Comparison of ENCODE assay signal across 15 cellular contexts in the genomic region with DNA sequence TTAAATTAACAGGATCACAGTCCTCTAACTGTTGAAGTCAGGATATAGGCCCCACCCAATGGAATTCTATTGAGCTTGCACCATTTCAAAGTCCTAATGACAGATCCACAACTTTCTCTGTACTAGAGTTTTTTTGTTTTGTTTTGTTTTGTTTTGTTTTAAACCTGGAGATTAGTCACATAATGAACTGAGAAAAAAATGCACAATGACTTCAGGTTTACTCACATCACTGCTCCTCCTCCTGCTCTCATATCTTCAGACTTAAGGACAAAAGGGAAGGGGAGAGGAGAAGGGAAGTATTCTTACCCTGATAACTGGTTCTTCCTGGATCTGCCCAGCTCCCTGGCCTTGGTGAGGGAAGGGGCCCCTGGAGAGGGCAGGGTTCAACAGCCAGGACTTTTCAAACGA.
A peak's percentile ranks its signal among the peaks of the same experiment; 100 is the strongest.
DNase-seq lines count a peak whose midpoint lies in the region; ATAC-seq and TF ChIP-seq lines count a peak whose summit lies in the region.
"Had no signal": no experiment of that assay in that cellular context is flagged by ENCODE, and none has a peak within 500 bp of the region (broad histone marks: within the 10 kb centered on the region; RNA-seq: fewer than 3 reads in every experiment).

No MANE protein-coding gene starts in this region.

- no peaks in the 10 kb centered on the region for H3K27me3 Mint-ChIP-seq in H9 (ENCODE audit: low read depth)
- peaks cover 0 to 7% (median 0%) of the 10 kb centered on the region in 5 donors for H3K27me3 Mint-ChIP-seq in naive thymus-derived CD4-positive, alpha-beta T cell
- H3K27me3 Mint-ChIP-seq: CD8-positive, alpha-beta memory T cell had no signal

- H3K4me3 ChIP-seq in ascending aorta (no peak overlapping the region), stomach (no peak overlapping the region), prostate gland (no peak overlapping the region)
- H3K4me3 ChIP-seq in naive thymus-derived CD4-positive, alpha-beta T cell (ENCODE audit: low read length), result no peak overlapping the region
- H3K4me3 ChIP-seq: dorsolateral prefrontal cortex, heart right ventricle had no signal

- no peaks in the 10 kb centered on the region for H3K23me2 ChIP-seq in H9 (ENCODE audit: insufficient read length, low read depth, low read length, poor library complexity, severe bottlenecking)

- H3K23ac ChIP-seq in H9 (ENCODE audit: insufficient read length, low read depth, low read length), result no peak overlapping the region

- peaks cover 17 to 18% of the 10 kb centered on the region in 2 experiments for H3K4me1 Mint-ChIP-seq in H9
- H3K4me1 Mint-ChIP-seq in naive thymus-derived CD4-positive, alpha-beta T cell, result no peaks in the 10 kb centered on the region
- H3K4me1 Mint-ChIP-seq: activated naive CD4-positive, alpha-beta T cell treated with anti-CD3 and anti-CD28 coated beads, Interleukin-2, amount 50 U/mL, for 24 hours; CD8-positive, alpha-beta memory T cell had no signal

- peak overlapping the region in 2 of 3 experiments; percentile 45 to 85; a peak in 4 of 7 replicates for H3K27ac Mint-ChIP-seq in H9
- no peak overlapping the region for H3K27ac Mint-ChIP-seq in naive thymus-derived CD4-positive, alpha-beta T cell
- H3K27ac Mint-ChIP-seq: activated naive CD4-positive, alpha-beta T cell treated with anti-CD3 and anti-CD28 coated beads, Interleukin-2, amount 50 U/mL, for 24 hours; CD8-positive, alpha-beta memory T cell had no signal

- no peak overlapping the region for H2BK120ac ChIP-seq in H9 (ENCODE audit: low read depth, low read length, poor library complexity, severe bottlenecking)

- H3K4me2 ChIP-seq in H9 (ENCODE audit: insufficient read depth, insufficient read length, low read length), result no peak overlapping the region

- H3K27me3 ChIP-seq in H9 (ENCODE audit: insufficient read depth, low read length) (no peaks in the 10 kb centered on the region), ascending aorta (no peaks in the 10 kb centered on the region), stomach (no peaks in the 10 kb centered on the region), prostate gland (replicated peaks; ENCODE audit: insufficient read depth) (no peaks in the 10 kb centered on the region)
- H3K27me3 ChIP-seq in naive thymus-derived CD4-positive, alpha-beta T cell (ENCODE audit: control insufficient read depth in 2 of 2, insufficient read depth in 2 of 2, low read length in 2 of 2), result no peaks in the 10 kb centered on the region
- H3K27me3 ChIP-seq: dorsolateral prefrontal cortex had no signal

- POLR2A ChIA-PET in naive thymus-derived CD4-positive, alpha-beta T cell (lab: Charles Lee), result no interaction called here

- no peak overlapping the region for H2BK5ac ChIP-seq in H9 (ENCODE audit: insufficient read length, low read length)

- no peak overlapping the region for H3T11ph ChIP-seq in H9 (ENCODE audit: low read length)

- CTCF ChIA-PET in naive thymus-derived CD4-positive, alpha-beta T cell (lab: Charles Lee), result no interaction called here

- no peak for TF ChIP-seq CTCF in H9 (conservative IDR thresholded peaks at IDR 0.05)
- no peak for TF ChIP-seq CTCF in ascending aorta (IDR thresholded peaks at IDR 0.05)
- TF ChIP-seq CTCF in stomach (IDR thresholded peaks at IDR 0.05), result no peak
- TF ChIP-seq CTCF in prostate gland (IDR thresholded peaks at IDR 0.05), result no peak

- H3K9ac ChIP-seq in H9 (ENCODE audit: extremely low read depth, insufficient read length, low read length), result no peak overlapping the region

- H2BK20ac ChIP-seq in H9 (ENCODE audit: low read depth, low read length, poor library complexity, severe bottlenecking), result peak overlapping the region; percentile 49

- peaks cover 2 to 4% of the 10 kb centered on the region in 2 experiments; a peak in 2 of 5 replicates for H3K9me3 Mint-ChIP-seq in H9
- peaks cover 0 to 5% (median 0%) of the 10 kb centered on the region in 11 donors for H3K9me3 Mint-ChIP-seq in naive thymus-derived CD4-positive, alpha-beta T cell
- H3K9me3 Mint-ChIP-seq: activated naive CD4-positive, alpha-beta T cell treated with anti-CD3 and anti-CD28 coated beads, Interleukin-2, amount 50 U/mL, for 24 hours had no signal

- no peak for TF ChIP-seq EP300 in stomach (IDR thresholded peaks at IDR 0.05)

- H4K8ac ChIP-seq in H9 (replicated peaks; ENCODE audit: insufficient read length, low read depth, low read length), result no peak overlapping the region

- H3K4me1 ChIP-seq in H9 (ENCODE audit: insufficient read depth, low read length), result peaks cover 6% of the 10 kb centered on the region; the same call in 1 of the 2 replicates
- peaks cover 0 to 7% of the 10 kb centered on the region in 2 donors for H3K4me1 ChIP-seq in ascending aorta
- H3K4me1 ChIP-seq in stomach, result peaks cover 0 to 6% (median 0%) of the 10 kb centered on the region in 4 donors
- H3K4me1 ChIP-seq in prostate gland (replicated peaks), result no peaks in the 10 kb centered on the region
- no peaks in the 10 kb centered on the region for H3K4me1 ChIP-seq in naive thymus-derived CD4-positive, alpha-beta T cell (ENCODE audit: control insufficient read depth in 2 of 2, insufficient read depth in 2 of 2, low read length in 2 of 2)
- H3K4me1 ChIP-seq: heart right ventricle had no signal

- H3K36me3 ChIP-seq in ascending aorta (no peaks in the 10 kb centered on the region), stomach (no peaks in the 10 kb centered on the region), prostate gland (no peaks in the 10 kb centered on the region)
- no peaks in the 10 kb centered on the region for H3K36me3 ChIP-seq in naive thymus-derived CD4-positive, alpha-beta T cell (ENCODE audit: control insufficient read depth in 2 of 3, insufficient read depth in 3 of 3, low read length in 3 of 3)
- H3K36me3 ChIP-seq: heart right ventricle had no signal

- H2AFZ ChIP-seq in H9 (ENCODE audit: low read length), result no peak overlapping the region

- H3K9me3 ChIP-seq in H9 (ENCODE audit: control insufficient read depth, low read depth, low read length) (no peaks in the 10 kb centered on the region), ascending aorta (no peaks in the 10 kb centered on the region), stomach (no peaks in the 10 kb centered on the region), prostate gland (no peaks in the 10 kb centered on the region)
- H3K9me3 ChIP-seq in naive thymus-derived CD4-positive, alpha-beta T cell (ENCODE audit: control insufficient read depth in 2 of 3, low read length in 3 of 3), result no peaks in the 10 kb centered on the region
- H3K9me3 ChIP-seq: heart right ventricle had no signal

- no peak overlapping the region for H3K4me3 Mint-ChIP-seq in H9
- H3K4me3 Mint-ChIP-seq in naive thymus-derived CD4-positive, alpha-beta T cell, result no peak overlapping the region
- H3K4me3 Mint-ChIP-seq: activated naive CD4-positive, alpha-beta T cell treated with anti-CD3 and anti-CD28 coated beads, Interleukin-2, amount 50 U/mL, for 24 hours; CD8-positive, alpha-beta memory T cell had no signal

- no peak overlapping the region for H3K14ac ChIP-seq in H9 (ENCODE audit: insufficient read depth, low read length)

- no peak overlapping the region for H2BK12ac ChIP-seq in H9 (ENCODE audit: insufficient read length, low read depth, low read length)

- no peaks in the 10 kb centered on the region for H3K79me1 ChIP-seq in H9 (ENCODE audit: insufficient read depth, low read depth, low read length, poor library complexity, severe bottlenecking)

- no peak overlapping the region for H4K91ac ChIP-seq in H9 (ENCODE audit: insufficient read length, low read depth, low read length)

- H3K36me3 Mint-ChIP-seq in H9 (ENCODE audit: insufficient read depth in 1 of 3, low read depth in 3 of 3), result peaks cover 0 to 5% (median 2%) of the 10 kb centered on the region in 3 experiments; a peak in 4 of 7 replicates
- no peaks in the 10 kb centered on the region for H3K36me3 Mint-ChIP-seq in naive thymus-derived CD4-positive, alpha-beta T cell
- H3K36me3 Mint-ChIP-seq: activated naive CD4-positive, alpha-beta T cell treated with anti-CD3 and anti-CD28 coated beads, Interleukin-2, amount 50 U/mL, for 24 hours; CD8-positive, alpha-beta memory T cell had no signal

- TF ChIP-seq POLR2A in stomach (IDR thresholded peaks at IDR 0.05), result no peak
- no peak for TF ChIP-seq POLR2A in prostate gland (IDR thresholded peaks at IDR 0.05)

- no peak overlapping the region for H3K56ac ChIP-seq in H9 (ENCODE audit: insufficient read length, low read depth, low read length)

- H2AK5ac ChIP-seq in H9 (ENCODE audit: insufficient read length, low read length), result no peak overlapping the region

- no CpG with 5 or more reads among the region's 1 CpG for WGBS in H9 (ENCODE audit: extremely low coverage, insufficient read length, low lambda C conversion rate)
- 40 to 77% (median 54%) methylated on average over 1 of the region's 1 CpG for WGBS in stomach, 5 donors
- 67% methylated on average over 1 of the region's 1 CpG for WGBS in prostate gland

- no peak overlapping the region for H3K27ac ChIP-seq in H9 (ENCODE audit: insufficient read length, low read depth, low read length)
- H3K27ac ChIP-seq in ascending aorta, result peak overlapping the region; percentile 50 to 69
- H3K27ac ChIP-seq in stomach, result peak overlapping the region in 3 of 5 donors; percentile 17 to 49 (median 43)
- H3K27ac ChIP-seq in prostate gland, result no peak overlapping the region
- H3K27ac ChIP-seq in naive thymus-derived CD4-positive, alpha-beta T cell (ENCODE audit: low read depth, low read length), result no peak overlapping the region
- H3K27ac ChIP-seq: dorsolateral prefrontal cortex, heart right ventricle had no signal

- intact Hi-C loops in ascending aorta (cut with DNase I) (no loop called here), stomach (cut with DNase I; ENCODE audit: low total_unique reads) (no loop called here), prostate gland (cut with DNase I) (no loop called here)
- intact Hi-C loops in naive thymus-derived CD4-positive, alpha-beta T cell (cut with micrococcal nuclease), result no loop called here

- H3K4ac ChIP-seq in H9 (ENCODE audit: low read depth, low read length), result no peak overlapping the region

- ATAC-seq in naive thymus-derived CD4-positive, alpha-beta T cell, result no peak

- DNase-seq in H9, result no peak
- no peak for DNase-seq in ascending aorta (ENCODE audit: low spot score in 2 of 2)
- DNase-seq in glomerular endothelial cell (ENCODE audit: extremely low read depth, low read depth, low spot score), result peak; percentile 64
- no peak for DNase-seq in stomach
- no peak for DNase-seq in SIG-M5 (lab: John Stamatoyannopoulos, UW)
- DNase-seq in prostate gland (ENCODE audit: low spot score), result no peak
- DNase-seq in naive thymus-derived CD4-positive, alpha-beta T cell, result no peak
- DNase-seq: CD8-positive, alpha-beta memory T cell; dorsolateral prefrontal cortex; heart right ventricle; NCI-H187; NCI-H748 treated with DMSO at 0.1 percent for 48 hours; retina; SHP77 had no signal

- H3K18ac ChIP-seq in H9 (ENCODE audit: insufficient read length, low read depth, low read length), result no peak overlapping the region

- no peak overlapping the region for H4K5ac ChIP-seq in H9 (ENCODE audit: insufficient read length, low read depth, low read length)

- no peak overlapping the region for H2BK15ac ChIP-seq in H9 (ENCODE audit: low read depth, low read length)

- H3K79me2 ChIP-seq in H9 (ENCODE audit: insufficient read depth, low read length), result no peaks in the 10 kb centered on the region

- no peaks in the 10 kb centered on the region for H4K20me1 ChIP-seq in H9 (ENCODE audit: control insufficient read depth, insufficient read depth, insufficient read length)

Comparison
In these comparisons a context has a peak if more than half of its experiments do, and no peak if none do; other contexts are left out.
1. H3K27ac ChIP-seq: peak in ascending aorta (2 of 2) and stomach (3 of 5); none in H9 (single experiment), prostate gland (0 of 2) and naive thymus-derived CD4-positive, alpha-beta T cell (single experiment).
2. H3K27ac Mint-ChIP-seq: peak in H9 (2 of 3); none in naive thymus-derived CD4-positive, alpha-beta T cell (0 of 9).